13 cellular contexts compared by ENCODE assay signal in the genomic region with DNA sequence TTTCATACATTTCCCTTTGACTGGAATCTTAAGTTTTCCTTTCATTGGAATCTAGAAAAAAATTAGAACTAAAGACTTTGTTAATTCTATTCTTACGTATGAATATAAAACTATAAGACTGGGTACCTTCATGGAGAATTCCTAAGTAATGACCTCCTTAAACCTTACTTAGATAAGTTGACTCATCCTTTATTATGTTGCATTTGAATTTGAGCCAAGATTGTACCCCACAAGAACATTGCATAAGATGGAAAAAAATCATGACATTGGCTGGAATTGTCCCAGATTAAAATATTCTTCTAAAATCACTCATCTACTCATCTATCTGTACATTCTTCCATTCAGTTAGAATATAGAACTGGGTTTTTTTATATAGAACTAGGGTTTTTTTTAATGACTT.
"Had no signal": no experiment of that assay in that cellular context is flagged by ENCODE, and none has a peak within 500 bp of the region (broad histone marks: within the 10 kb centered on the region; RNA-seq: fewer than 3 reads in every experiment).

No MANE protein-coding gene starts in this region.

- H3K4me1 Mint-ChIP-seq: activated CD4-positive, alpha-beta T cell treated with anti-CD3 and anti-CD28 coated beads, Interleukin-2, amount 10 ng/mL, durations not matched to agents 7 days and 5 days; activated naive CD8-positive, alpha-beta T cell treated with anti-CD3 and anti-CD28 coated beads for 36 hours had no signal

- H3K27ac Mint-ChIP-seq: activated CD4-positive, alpha-beta T cell treated with anti-CD3 and anti-CD28 coated beads, Interleukin-2, amount 10 ng/mL, durations not matched to agents 7 days and 5 days; activated naive CD8-positive, alpha-beta T cell treated with anti-CD3 and anti-CD28 coated beads for 36 hours; activated T-helper 1 cell treated with anti-CD3 and anti-CD28 coated beads, Interleukin-12 subunit alpha, Interleukin-12 subunit beta, Interleukin-2, Interleukin-4 antibody, amounts not matched to agents 30 ng/mL and 10 ng/mL and 1 ng/mL, durations not matched to agents 14 hours and 24 hours and 36 hours; progenitor cell of endocrine pancreas; stimulated activated naive CD8-positive, alpha-beta T cell treated with anti-CD3 and anti-CD28 coated beads, Interleukin-15, Interleukin-2, amounts not matched to agents 100 ng/mL and 50 ng/mL, for 24 hours; T-helper 2 cell treated with Interferon-gamma antibody and Interleukin-4, amounts not matched to agents 5 μg/mL and 100 μg/mL, for 36 hours; type B pancreatic cell had no signal

- H3K4me1 ChIP-seq: lower lobe of right lung, spleen had no signal

- H3K27ac ChIP-seq: dorsolateral prefrontal cortex, foreskin keratinocyte, lower lobe of right lung, spleen had no signal

- ATAC-seq: foreskin keratinocyte, left cardiac atrium, lower lobe of right lung, right cardiac atrium had no signal

- DNase-seq: activated CD4-positive, alpha-beta T cell treated with anti-CD3 and anti-CD28 coated beads, Interleukin-2, amount 10 ng/mL, durations not matched to agents 7 days and 5 days; activated naive CD8-positive, alpha-beta T cell treated with anti-CD3 and anti-CD28 coated beads for 36 hours; dorsolateral prefrontal cortex; left cardiac atrium; lower lobe of right lung; right cardiac atrium; spleen had no signal

- H3K9me3 Mint-ChIP-seq: activated CD4-positive, alpha-beta T cell treated with anti-CD3 and anti-CD28 coated beads, Interleukin-2, amount 10 ng/mL, durations not matched to agents 7 days and 5 days; activated naive CD8-positive, alpha-beta T cell treated with anti-CD3 and anti-CD28 coated beads for 36 hours; activated T-helper 1 cell treated with anti-CD3 and anti-CD28 coated beads, Interleukin-12 subunit alpha, Interleukin-12 subunit beta, Interleukin-2, Interleukin-4 antibody, amounts not matched to agents 30 ng/mL and 10 ng/mL and 1 ng/mL, durations not matched to agents 14 hours and 24 hours and 36 hours; stimulated activated naive CD8-positive, alpha-beta T cell treated with anti-CD3 and anti-CD28 coated beads, Interleukin-15, Interleukin-2, amounts not matched to agents 100 ng/mL and 50 ng/mL, for 24 hours; T-helper 2 cell treated with Interferon-gamma antibody and Interleukin-4, amounts not matched to agents 5 μg/mL and 100 μg/mL, for 36 hours had no signal

- H3K4me3 Mint-ChIP-seq: activated CD4-positive, alpha-beta T cell treated with anti-CD3 and anti-CD28 coated beads, Interleukin-2, amount 10 ng/mL, durations not matched to agents 7 days and 5 days; activated naive CD8-positive, alpha-beta T cell treated with anti-CD3 and anti-CD28 coated beads for 36 hours; activated T-helper 1 cell treated with anti-CD3 and anti-CD28 coated beads, Interleukin-12 subunit alpha, Interleukin-12 subunit beta, Interleukin-2, Interleukin-4 antibody, amounts not matched to agents 30 ng/mL and 10 ng/mL and 1 ng/mL, durations not matched to agents 14 hours and 24 hours and 36 hours; stimulated activated naive CD8-positive, alpha-beta T cell treated with anti-CD3 and anti-CD28 coated beads, Interleukin-15, Interleukin-2, amounts not matched to agents 100 ng/mL and 50 ng/mL, for 24 hours; T-helper 2 cell treated with Interferon-gamma antibody and Interleukin-4, amounts not matched to agents 5 μg/mL and 100 μg/mL, for 36 hours; type B pancreatic cell had no signal

- H3K9me3 ChIP-seq: lower lobe of right lung, spleen had no signal

- H3K36me3 ChIP-seq: lower lobe of right lung, spleen had no signal

- H3K27me3 Mint-ChIP-seq: progenitor cell of endocrine pancreas; stimulated activated naive CD8-positive, alpha-beta T cell treated with anti-CD3 and anti-CD28 coated beads, Interleukin-15, Interleukin-2, amounts not matched to agents 100 ng/mL and 50 ng/mL, for 24 hours; type B pancreatic cell had no signal

- H3K4me3 ChIP-seq: dorsolateral prefrontal cortex, lower lobe of right lung, spleen had no signal

- H3K27me3 ChIP-seq: dorsolateral prefrontal cortex, foreskin keratinocyte, spleen had no signal
